Comparison of ENCODE assay signal across 1 cellular context in genomic region chr2:205557873-205558272, GRCh38.
TF ChIP-seq lines count a peak whose summit lies in the region.

No MANE protein-coding gene starts in this region.

TF ChIP-seq in SK-N-SH, 30 proteins besides CTCF, POLR2A, EP300 and RAD21 (continued from another document):
- TF ChIP-seq REST (IDR thresholded peaks at IDR 0.05; ENCODE audit: low read depth, low read length): no peak
- no peak for TF ChIP-seq NRF1 (IDR thresholded peaks at IDR 0.05; ENCODE audit: low read depth, low read length)
- TF ChIP-seq ELF1 (IDR thresholded peaks at IDR 0.05): no peak
- TF ChIP-seq TEAD4 (IDR thresholded peaks at IDR 0.05; ENCODE audit: borderline replicate concordance, insufficient read depth): no peak
- TF ChIP-seq MEF2A (IDR thresholded peaks at IDR 0.05; ENCODE audit: borderline replicate concordance, low read depth): no peak
- TF ChIP-seq RFX5 (IDR thresholded peaks at IDR 0.05; ENCODE audit: low read length): no peak
- TF ChIP-seq MXI1 (IDR thresholded peaks at IDR 0.05; ENCODE audit: low read depth, low read length): no peak
- no peak for TF ChIP-seq RXRA (IDR thresholded peaks at IDR 0.05; ENCODE audit: borderline replicate concordance, low read depth)
- no peak for TF ChIP-seq MAX (IDR thresholded peaks at IDR 0.05; ENCODE audit: low read depth)
- no peak for TF ChIP-seq ZBTB33 (IDR thresholded peaks at IDR 0.05; ENCODE audit: borderline replicate concordance, low read depth)
- peak; percentile 73; the same call in 1 of the 2 replicates for TF ChIP-seq GATA2 (CRISPR knock-in tag; IDR thresholded peaks at IDR 0.05)
- no peak for TF ChIP-seq TAF1 (IDR thresholded peaks at IDR 0.05; ENCODE audit: borderline replicate concordance, low read depth, low read length)
- no peak for TF ChIP-seq USF1 (IDR thresholded peaks at IDR 0.05; ENCODE audit: borderline replicate concordance, low read depth)
